In genomic region chr2:27972311-27972710, GRCh38 we compare ENCODE assay signal across 27 cellular contexts.
"Had no signal": no experiment of that assay in that cellular context is flagged by ENCODE, and none has a peak within 500 bp of the region (broad histone marks: within the 10 kb centered on the region; RNA-seq: fewer than 3 reads in every experiment).

No MANE protein-coding gene starts in this region.

- DNase-seq: hypothalamus; islet precursor cell; left ventricle myocardium inferior; mesendoderm; naive B cell; natural killer cell; nucleus accumbens; pancreas; posterior cingulate gyrus; retina; stimulated activated CD4-positive, alpha-beta T cell treated with anti-CD3 and anti-CD28 coated beads, Interleukin-12 subunit alpha, Interleukin-12 subunit beta, amount 100 ng/mL, for 4 hours; stimulated activated CD4-positive, alpha-beta T cell treated with anti-CD3 and anti-CD28 coated beads, Interleukin-15, amount 100 ng/mL, for 24 hours; stimulated activated CD4-positive, alpha-beta T cell treated with anti-CD3 and anti-CD28 coated beads, Interleukin-2, amount 100 ng/mL, for 24 hours; stimulated activated CD4-positive, alpha-beta T cell treated with anti-CD3 and anti-CD28 coated beads, Interleukin-4, amount 100 ng/mL, for 1 hour; stimulated activated naive B cell treated with anti-CD40 and anti-IgM and Interleukin-4, amounts not matched to agents 10 μg/mL and 1 μg/mL and 100 μg/mL, for 72 hours; stimulated activated naive CD8-positive, alpha-beta T cell treated with anti-CD3 and anti-CD28 coated beads, Interleukin-15, Interleukin-2, amounts not matched to agents 100 U/mL and 50 U/mL, for 24 hours; stomach; testis; thyroid gland; transverse colon; upper lobe of left lung had no signal

- H3K9me3 ChIP-seq: pancreas, prostate gland, testis, thyroid gland had no signal

- H3K27ac Mint-ChIP-seq: mesothelial cell of epicardium; natural killer cell; stimulated activated naive B cell treated with anti-CD40 and anti-IgM and Interleukin-4, amounts not matched to agents 10 μg/mL and 1 μg/mL and 100 μg/mL, for 72 hours had no signal

- ATAC-seq: natural killer cell; pancreas; right cardiac atrium; sciatic nerve; stimulated activated naive B cell treated with anti-CD40 and anti-IgM and Interleukin-4, amounts not matched to agents 10 μg/mL and 1 μg/mL and 100 μg/mL, for 72 hours; stimulated activated naive CD8-positive, alpha-beta T cell treated with anti-CD3 and anti-CD28 coated beads, Interleukin-15, Interleukin-2, amounts not matched to agents 100 U/mL and 50 U/mL, for 24 hours had no signal

- H3K27me3 Mint-ChIP-seq: naive B cell; stimulated activated naive B cell treated with anti-CD40 and anti-IgM and Interleukin-4, amounts not matched to agents 10 μg/mL and 1 μg/mL and 100 μg/mL, for 72 hours had no signal

- H3K4me3 Mint-ChIP-seq: mesothelial cell of epicardium; naive B cell; natural killer cell; stimulated activated naive B cell treated with anti-CD40 and anti-IgM and Interleukin-4, amounts not matched to agents 10 μg/mL and 1 μg/mL and 100 μg/mL, for 72 hours had no signal

- H3K27ac ChIP-seq: left ventricle myocardium inferior, pancreas, prostate gland, stomach, testis, thyroid gland, transverse colon, upper lobe of left lung had no signal

- H3K4me1 ChIP-seq: pancreas, prostate gland, testis, transverse colon had no signal

- H3K27me3 ChIP-seq: stomach, testis, thyroid gland, transverse colon, upper lobe of left lung had no signal

- H3K36me3 ChIP-seq: left ventricle myocardium inferior, pancreas, prostate gland, thyroid gland, transverse colon, upper lobe of left lung had no signal

- H3K4me3 ChIP-seq: left ventricle myocardium inferior, lung, pancreas, prostate gland, skin epidermis, stomach, testis, thyroid gland, transverse colon, upper lobe of left lung had no signal

- H3K9me3 Mint-ChIP-seq: natural killer cell had no signal
